ENCODE assay signal across 1 cellular context in genomic region chr1:25875154-25875855, GRCh38.
A peak's percentile ranks its signal among the peaks of the same experiment; 100 is the strongest.
TF ChIP-seq lines count a peak whose summit lies in the region.

Gene PAQR7, minus strand, starts transcription at chr1:25875708. Its CDS starts 11,869 bp downstream, at chr1:25863839.

TF ChIP-seq in K562, 482 proteins besides CTCF, POLR2A, EP300 and RAD21 (continued from another document and continues in another):
- TF ChIP-seq MGA (IDR thresholded peaks at IDR 0.05) (peak; percentile 98), ZNF133 (CRISPR knock-in tag; IDR thresholded peaks at IDR 0.05) (no peak), KDM4B (IDR thresholded peaks at IDR 0.05; ENCODE audit: borderline replicate concordance in 2 of 2, low read depth in 1 of 2) (no peak), PHB (CRISPR knock-in tag; IDR thresholded peaks at IDR 0.05) (0 out of 2 replicates have a peak, but pooled peaks have one; percentile 43), EGR1 (conservative IDR thresholded peaks at IDR 0.05) (peak; percentile 70), PML (IDR thresholded peaks at IDR 0.05; ENCODE audit: low read length) (0 out of 2 replicates have a peak, but pooled peaks have one; percentile 28), ZFX (CRISPR knock-in tag; IDR thresholded peaks at IDR 0.05) (peak; percentile 93), KLF1 (tag; IDR thresholded peaks at IDR 0.05) (0 out of 2 replicates have a peak, but pooled peaks have one; percentile 31), USF1 (CRISPR knock-in tag; IDR thresholded peaks at IDR 0.05) (peak; percentile 73; the same call in 1 of the 2 replicates), POLR2G (IDR thresholded peaks at IDR 0.05; ENCODE audit: low read depth, low read length) (peak; percentile 91), ZNF121 (CRISPR knock-in tag; conservative IDR thresholded peaks at IDR 0.05) (peak; percentile 33; the same call in 1 of the 2 replicates), HNRNPL (IDR thresholded peaks at IDR 0.05; ENCODE audit: low read depth, low read length) (peak; percentile 86), NR2C1 (IDR thresholded peaks at IDR 0.05) (no peak), NR2C1 (tag; IDR thresholded peaks at IDR 0.05) (peak; percentile 50; the same call in 1 of the 2 replicates), USF2 (CRISPR knock-in tag; IDR thresholded peaks at IDR 0.05) (peak; percentile 75), ZNF583 (CRISPR knock-in tag; IDR thresholded peaks at IDR 0.05) (peak; percentile 71), ZNF444 (CRISPR knock-in tag; IDR thresholded peaks at IDR 0.05) (no peak), JUN (IDR thresholded peaks at IDR 0.05; ENCODE audit: borderline replicate concordance, low read depth, low read length) (no peak), JUN (CRISPR knock-in tag; IDR thresholded peaks at IDR 0.05; ENCODE audit: borderline replicate concordance) (peak; percentile 94), U2AF1 (optimal IDR thresholded peaks at IDR 0.05; ENCODE audit: low read depth, low read length) (no peak), ETS2 (tag; IDR thresholded peaks at IDR 0.05; ENCODE audit: borderline replicate concordance, poor library complexity, severe bottlenecking) (peak; percentile 54), GABPA (tag; conservative IDR thresholded peaks at IDR 0.05; ENCODE audit: low read depth) (peak; percentile 80), NRF1 (conservative IDR thresholded peaks at IDR 0.05 in 1 of 2, IDR thresholded peaks at IDR 0.05 in 1 of 2) (peak; percentile 76 to 80; a peak in 3 of 4 replicates), PKNOX1 (IDR thresholded peaks at IDR 0.05) (peak; percentile 57), CBFA2T2 (conservative IDR thresholded peaks at IDR 0.05) (no peak), MCM5 (IDR thresholded peaks at IDR 0.05; ENCODE audit: low read depth) (no peak), ZNF740 (CRISPR knock-in tag; IDR thresholded peaks at IDR 0.05) (peak; percentile 67; the same call in 1 of the 2 replicates), ZNF740 (tag; IDR thresholded peaks at IDR 0.05) (no peak), ZSCAN29 (IDR thresholded peaks at IDR 0.05) (no peak; the same call in 1 of the 2 replicates), MEIS2 (IDR thresholded peaks at IDR 0.05; ENCODE audit: partially characterized antibody) (no peak), STAT5A (IDR thresholded peaks at IDR 0.05; ENCODE audit: borderline replicate concordance, low read length) (no peak), GTF2E2 (tag; IDR thresholded peaks at IDR 0.05) (no peak), PRMT5 (CRISPR knock-in tag; IDR thresholded peaks at IDR 0.05) (0 out of 2 replicates have a peak, but pooled peaks have one; percentile 31), MYNN (IDR thresholded peaks at IDR 0.05) (0 out of 2 replicates have a peak, but pooled peaks have one; percentile 13), MYNN (CRISPR knock-in tag; IDR thresholded peaks at IDR 0.05) (no peak), ZNF695 (CRISPR knock-in tag; IDR thresholded peaks at IDR 0.05) (0 out of 2 replicates have a peak, but pooled peaks have one; percentile 31), MITF (IDR thresholded peaks at IDR 0.05) (no peak), GTF2F1 (IDR thresholded peaks at IDR 0.05; ENCODE audit: low read depth, low read length) (peak; percentile 54; the same call in 1 of the 2 replicates), IRF1 (CRISPR knock-in tag; IDR thresholded peaks at IDR 0.05; ENCODE audit: borderline replicate concordance) (no peak), SP1 (CRISPR knock-in tag; IDR thresholded peaks at IDR 0.05) (no peak; the same call in 1 of the 2 replicates), ZNF644 (tag; IDR thresholded peaks at IDR 0.05; ENCODE audit: low read depth) (peak; percentile 72; the same call in 1 of the 2 replicates), ZHX1 (conservative IDR thresholded peaks at IDR 0.05; ENCODE audit: low read length) (no peak), FUS (optimal IDR thresholded peaks at IDR 0.05; ENCODE audit: low read depth, low read length) (no peak), BHLHE40 (IDR thresholded peaks at IDR 0.05; ENCODE audit: low read length) (peak; percentile 56), ZNF766 (CRISPR knock-in tag; conservative IDR thresholded peaks at IDR 0.05) (peak; percentile 65), ZNF75A (CRISPR knock-in tag; IDR thresholded peaks at IDR 0.05) (no peak), SMARCB1 (IDR thresholded peaks at IDR 0.05; ENCODE audit: insufficient read length, low read depth) (no peak)
